ENCODE assay signal across 30 cellular contexts in genomic region chr1:114740331-114740730, GRCh38. TPM values are rescaled to one million over a fixed set of nuclear protein-coding genes. Genes with fewer than 3 reads are reported as not detected.
DNase-seq lines count a peak whose midpoint lies in the region; ATAC-seq, FAIRE-seq and TF ChIP-seq lines count a peak whose summit lies in the region.
"Had no signal": no experiment of that assay in that cellular context is flagged by ENCODE, and none has a peak within 500 bp of the region (broad histone marks: within the 10 kb centered on the region; RNA-seq: fewer than 3 reads in every experiment).

No MANE protein-coding gene starts in this region.

- H3K36me3 Mint-ChIP-seq in WTC11, result peaks cover 66% of the 10 kb centered on the region

- intact Hi-C loops in HepG2 (cut with micrococcal nuclease; ENCODE audit: unreplicated experiment) (no loop called here), right lobe of liver (cut with DNase I) (no loop called here), psoas muscle (cut with DNase I) (loop anchor here in 1 of 2 donors (5.0 kb wide), 1 partner anchor 33 kb away; no protein-coding TSS in a partner anchor), transverse colon (cut with DNase I; ENCODE audit: low total_unique reads) (no loop called here)

- H3K4me2 ChIP-seq in HepG2 (ENCODE audit: low read depth, low read length) (no peak overlapping the region), MM.1S (ENCODE audit: low read depth, low read length) (no peak overlapping the region)
- H3K4me2 ChIP-seq: BLaER1 treated with 17β-estradiol and CSF1 and Interleukin-3, amounts not matched to agents 10 nM and 100 nM had no signal

- no peak for DNase-seq in HepG2 (ENCODE audit: low spot score)
- DNase-seq in right lobe of liver, result no peak
- DNase-seq in WTC11 (ENCODE audit: low spot score), result no peak
- DNase-seq in psoas muscle, result no peak
- DNase-seq in MM.1S, result no peak
- DNase-seq in transverse colon, result no peak
- DNase-seq in middle frontal gyrus (ENCODE audit: extremely low spot score, low spot score), result no peak
- DNase-seq: AML-193; CD4-positive, alpha-beta T cell; COR-L47; DMS53; GOT3; Kasumi-1; NCI-H1105 treated with DMSO at 0.1 percent for 48 hours; NCI-H146; NCI-H1930; NCI-H446; NCI-H524 treated with DMSO at 0.1 percent for 48 hours; NCI-H774; NK-92 treated with Interleukin-12 subunit alpha and Interleukin-12 subunit beta, amount 100 ng/mL, for 24 hours; PC-3; SJCRH30 had no signal

- POLR2A ChIA-PET in HepG2 (lab: Yijun Ruan, JAX), result no interaction called here
- POLR2A ChIA-PET in WTC11 (lab: Charles Lee), result no interaction called here

- peaks cover 19% of the 10 kb centered on the region for H4K20me1 ChIP-seq in HepG2 (ENCODE audit: insufficient read depth, low read length)
- H4K20me1 ChIP-seq in MM.1S (ENCODE audit: insufficient read depth, low read length), result no peaks in the 10 kb centered on the region

- FAIRE-seq in HepG2 (lab: Jason Lieb, UNC), result no peak
- FAIRE-seq: A204.1 had no signal

- no peaks in the 10 kb centered on the region for H3K9me2 ChIP-seq in MM.1S (replicated peaks; ENCODE audit: insufficient read depth, low read length)

- H3K27me3 Mint-ChIP-seq in WTC11 (ENCODE audit: low read depth), result no peaks in the 10 kb centered on the region
- H3K27me3 Mint-ChIP-seq: CD4-positive, alpha-beta T cell had no signal

- H3K9me3 Mint-ChIP-seq in WTC11, result no peaks in the 10 kb centered on the region
- H3K9me3 Mint-ChIP-seq: CD4-positive, alpha-beta T cell had no signal

- TF ChIP-seq EP300 in HepG2 (IDR thresholded peaks at IDR 0.05; ENCODE audit: low read depth in 2 of 2, low read length in 2 of 2) (no peak), HepG2 (CRISPR knock-in tag; IDR thresholded peaks at IDR 0.05; ENCODE audit: borderline replicate concordance) (no peak), transverse colon (IDR thresholded peaks at IDR 0.05; ENCODE audit: low read depth) (no peak)

- H3K4me1 Mint-ChIP-seq in WTC11, result 0 out of 2 replicates have a peak, but pooled peaks cover 4% of the 10 kb centered on the region

- H3K27me3 ChIP-seq in HepG2 (ENCODE audit: control insufficient read depth in 1 of 2, insufficient read depth in 2 of 2, low read length in 2 of 2) (no peaks in the 10 kb centered on the region; a peak in 1 of 5 replicates), right lobe of liver (no peaks in the 10 kb centered on the region), psoas muscle (ENCODE audit: insufficient read depth in 3 of 3, low read length in 2 of 3) (no peaks in the 10 kb centered on the region), MM.1S (replicated peaks; ENCODE audit: insufficient read depth, low read length) (no peaks in the 10 kb centered on the region), transverse colon (no peaks in the 10 kb centered on the region)
- H3K27me3 ChIP-seq: BLaER1 treated with 17β-estradiol and CSF1 and Interleukin-3, amounts not matched to agents 10 nM and 100 nM; SJCRH30 had no signal

- H3K79me2 ChIP-seq in HepG2 (ENCODE audit: insufficient read depth, low read length) (peaks cover 78% of the 10 kb centered on the region), MM.1S (ENCODE audit: low read length) (peaks cover 75% of the 10 kb centered on the region)

- no TSS peak for BruUV-seq in HepG2 (replicated peaks; lab: Mats Ljungman, UMichigan)

- CTCF ChIA-PET in HepG2 (lab: Yijun Ruan, JAX; ENCODE audit: low intra/inter-chr PET ratio, low total read pairs) (no interaction called here), WTC11 (lab: Charles Lee) (no interaction called here)

- WGBS in HepG2 (ENCODE audit: low lambda C conversion rate), result 98% methylated on average over 1 of the region's 1 CpG
- 80% methylated on average over 1 of the region's 1 CpG for WGBS in right lobe of liver (ENCODE audit: insufficient coverage, low coverage, low lambda C conversion rate, missing lambda C conversion rate)
- WGBS in psoas muscle, 3 donors, result 71 to 90% (median 81%) methylated on average over 1 of the region's 1 CpG
- whole genome bisulfite sequencing in transverse colon (ENCODE audit: low coverage in 1 of 2), 2 donors, result 86 to 89% methylated on average over 1 of the region's 1 CpG

- 0 out of 2 replicates have a peak overlapping the region, but pooled peaks have one; percentile 4 for H3K27ac Mint-ChIP-seq in WTC11

- ATAC-seq in HepG2, result no peak
- no peak for ATAC-seq in right lobe of liver
- no peak for ATAC-seq in WTC11
- no peak for ATAC-seq in psoas muscle
- ATAC-seq: PC-3, Right ventricle myocardium inferior had no signal

- H2AFZ ChIP-seq in HepG2 (ENCODE audit: low read length) (no peak overlapping the region), MM.1S (ENCODE audit: low read length) (no peak overlapping the region)

- no peak overlapping the region for H3K4me3 Mint-ChIP-seq in WTC11
- H3K4me3 Mint-ChIP-seq: CD4-positive, alpha-beta T cell had no signal

- TF ChIP-seq RAD21 in HepG2 (CRISPR knock-in tag; IDR thresholded peaks at IDR 0.05), result no peak

- peaks cover 20% of the 10 kb centered on the region for H3K4me1 ChIP-seq in HepG2 (ENCODE audit: insufficient read depth, low read length)
- H3K4me1 ChIP-seq in right lobe of liver, result no peaks in the 10 kb centered on the region
- peaks cover 88% of the 10 kb centered on the region for H3K4me1 ChIP-seq in psoas muscle
- no peaks in the 10 kb centered on the region for H3K4me1 ChIP-seq in MM.1S (ENCODE audit: low read length)
- H3K4me1 ChIP-seq in transverse colon, result peaks cover 0 to 20% (median 1%) of the 10 kb centered on the region in 4 donors
- H3K4me1 ChIP-seq: HAP-1, SJCRH30 had no signal

- H3K9ac ChIP-seq in HepG2 (ENCODE audit: insufficient read depth, low read depth, low read length), result no peak overlapping the region
- H3K9ac ChIP-seq in MM.1S (ENCODE audit: low read length), result no peak overlapping the region
- H3K9ac ChIP-seq: BLaER1 treated with 17β-estradiol and CSF1 and Interleukin-3, amounts not matched to agents 10 nM and 100 nM had no signal

- H3K9me3 ChIP-seq in HepG2 (ENCODE audit: low read length) (no peaks in the 10 kb centered on the region), right lobe of liver (no peaks in the 10 kb centered on the region), psoas muscle (no peaks in the 10 kb centered on the region), MM.1S (replicated peaks; ENCODE audit: insufficient read depth, low read length) (no peaks in the 10 kb centered on the region), transverse colon (no peaks in the 10 kb centered on the region)
- H3K9me3 ChIP-seq: BLaER1 treated with 17β-estradiol and CSF1 and Interleukin-3, amounts not matched to agents 10 nM and 100 nM; HAP-1; SJCRH30 had no signal

- no peak for TF ChIP-seq CTCF in HepG2 (CRISPR knock-in tag; IDR thresholded peaks at IDR 0.05)
- TF ChIP-seq CTCF in right lobe of liver (IDR thresholded peaks at IDR 0.05), result no peak
- TF ChIP-seq CTCF in WTC11 (IDR thresholded peaks at IDR 0.05), result no peak
- no peak for TF ChIP-seq CTCF in psoas muscle (IDR thresholded peaks at IDR 0.05)
- no peak for TF ChIP-seq CTCF in MM.1S (IDR thresholded peaks at IDR 0.05; ENCODE audit: low read length)
- TF ChIP-seq CTCF in transverse colon (IDR thresholded peaks at IDR 0.05), result no peak

- in situ Hi-C loops in HepG2 (cut with HindIII; ENCODE audit: extremely low pct_ligation_motif_present, low pct_unique_long_range_greater_than_20kb) (no loop called here), transverse colon (cut with MboI; ENCODE audit: low pct_ligation_motif_present in 1 of 4, low pct_unique_long_range_greater_than_20kb in 1 of 4, low sequenced_read_pairs in 3 of 4) (no loop called here)

- H3K4me3 ChIP-seq in HepG2 (replicated peaks in 1 of 3; ENCODE audit: insufficient read depth in 1 of 3, low read depth in 2 of 3, low read length in 3 of 3) (no peak overlapping the region), right lobe of liver (no peak overlapping the region), psoas muscle (no peak overlapping the region), MM.1S (ENCODE audit: low read length) (no peak overlapping the region), transverse colon (no peak overlapping the region)
- H3K4me3 ChIP-seq: BLaER1 treated with 17β-estradiol and CSF1 and Interleukin-3, amounts not matched to agents 10 nM and 100 nM; HAP-1; SJCRH30 had no signal

- peaks cover 17 to 70% of the 10 kb centered on the region in 2 experiments for H3K36me3 ChIP-seq in HepG2 (replicated peaks in 1 of 2; ENCODE audit: control insufficient read depth in 1 of 2, insufficient read depth in 2 of 2, low read length in 2 of 2)
- H3K36me3 ChIP-seq in right lobe of liver, result peaks cover 0 to 26% (median 22%) of the 10 kb centered on the region in 4 donors
- peaks cover 8 to 76% of the 10 kb centered on the region in 2 donors for H3K36me3 ChIP-seq in psoas muscle (ENCODE audit: insufficient read depth in 1 of 2, low read depth in 1 of 2)
- no peaks in the 10 kb centered on the region; the same call in 1 of the 2 replicates for H3K36me3 ChIP-seq in MM.1S (replicated peaks; ENCODE audit: insufficient read depth, low read length)
- H3K36me3 ChIP-seq in transverse colon, result peaks cover 0 to 45% (median 11%) of the 10 kb centered on the region in 4 donors

- H3K27ac ChIP-seq in HepG2 (ENCODE audit: extremely low read length, insufficient read depth, low read length) (no peak overlapping the region), right lobe of liver (no peak overlapping the region), psoas muscle (peak overlapping the region; percentile 100), MM.1S (ENCODE audit: low read length) (no peak overlapping the region), transverse colon (no peak overlapping the region)
- H3K27ac ChIP-seq: BLaER1 treated with 17β-estradiol and CSF1 and Interleukin-3, amounts not matched to agents 10 nM and 100 nM; SJCRH30 had no signal

- H3F3A ChIP-seq in MM.1S (ENCODE audit: insufficient read depth, low read length), result no peaks in the 10 kb centered on the region

- TF ChIP-seq POLR2A in HepG2 (IDR thresholded peaks at IDR 0.05; ENCODE audit: insufficient read depth in 1 of 2, low read depth in 2 of 2, low read length in 2 of 2), result no peak
- no peak for TF ChIP-seq POLR2A in right lobe of liver (IDR thresholded peaks at IDR 0.05)
- no peak for TF ChIP-seq POLR2A in transverse colon (IDR thresholded peaks at IDR 0.05)

RNA-seq across cellular contexts. Expression of gene CSDE1, which starts 17.5 kb away (rescaled TPM):
- total RNA-seq in HepG2 (2016; rRNA removed; fragmentation: Illumina TruSeq; extraction: Trizol) (313 and 582 TPM in 2 replicates), right lobe of liver (100 to 1,000 TPM; 195 to 585 (median 269) TPM), WTC11 (2021) (587 to 595 TPM (median 591 TPM) in 3 replicates), psoas muscle (1,000 to 10,000 TPM; 1,331 to 1,888 (median 1,427) TPM), transverse colon (1,000 to 10,000 TPM in 1 of 4 donors, 100 to 1,000 TPM in 3; 264 to 1,040 (median 739) TPM)
- 97.9 and 113 TPM in 2 replicates for total RNA-seq in HepG2 (2016; cell fraction: cytosol; rRNA removed; fragmentation: Illumina TruSeq; extraction: Trizol; ENCODE audit: low read depth)
- 314 and 565 TPM in 2 replicates for total RNA-seq in HepG2 (2016; cell fraction: insoluble cytoplasmic fraction; rRNA removed; fragmentation: Illumina TruSeq; extraction: Trizol)
- 270 and 306 TPM in 2 replicates for total RNA-seq in HepG2 (2016; cell fraction: membrane; rRNA removed; fragmentation: Illumina TruSeq; extraction: Trizol)
- total RNA-seq in HepG2 (2016; cell fraction: nucleus; rRNA removed; fragmentation: Illumina TruSeq; extraction: Trizol), result 236 and 265 TPM in 2 replicates
- polyA plus RNA-seq in HepG2 (2011; rRNA removed) (115 and 150 TPM in 2 replicates), psoas muscle (1,000 to 10,000 TPM in 1 of 3 donors, 100 to 1,000 TPM in 2; 305 to 1,390 (median 578) TPM)
- 130 and 182 TPM in 2 replicates for polyA plus RNA-seq in HepG2 (2011; cell fraction: cytosol; rRNA removed)
- polyA plus RNA-seq in HepG2 (2011; cell fraction: nucleus; rRNA removed), result 88.2 and 91.1 TPM in 2 replicates
- 455 and 466 TPM in 2 replicates for polyA plus RNA-seq in HepG2 (2012)
- polyA plus RNA-seq in HepG2 (2016; cell fraction: cytosol; fragmentation: Illumina TruSeq; extraction: Trizol; ENCODE audit: low read depth), result 72.4 and 73.9 TPM in 2 replicates
- polyA plus RNA-seq in HepG2 (2016; cell fraction: insoluble cytoplasmic fraction; fragmentation: Illumina TruSeq; extraction: Trizol; ENCODE audit: low read depth), result 382 and 405 TPM in 2 replicates
- polyA plus RNA-seq in HepG2 (2016; cell fraction: membrane; fragmentation: Illumina TruSeq; extraction: Trizol; ENCODE audit: low read depth), result 148 and 175 TPM in 2 replicates
- polyA plus RNA-seq in HepG2 (2016; cell fraction: nucleus; fragmentation: Illumina TruSeq; extraction: Trizol; ENCODE audit: insufficient read depth, low read depth), result 211 and 222 TPM in 2 replicates
- 174 and 286 TPM in 2 replicates for polyA minus RNA-seq in HepG2 (2011; rRNA and poly(A)+ RNA removed; ENCODE audit: low replicate concordance)
- 263 and 264 TPM in 2 replicates for polyA minus RNA-seq in HepG2 (2011; cell fraction: cytosol; rRNA and poly(A)+ RNA removed)
- 272 and 276 TPM in 2 replicates for polyA minus RNA-seq in HepG2 (2011; cell fraction: nucleus; rRNA and poly(A)+ RNA removed)

RNA-seq across cellular contexts. Expression of gene NRAS, which starts 23.8 kb away (rescaled TPM):
- total RNA-seq in HepG2 (2016; rRNA removed; fragmentation: Illumina TruSeq; extraction: Trizol) (58.8 and 96.2 TPM in 2 replicates), right lobe of liver (10 to 100 TPM; 10.4 to 24.5 (median 16.3) TPM), WTC11 (2021) (53.5 to 63.4 TPM (median 59.0 TPM) in 3 replicates), psoas muscle (1 to 10 TPM; 3.6 to 6.6 (median 5.9) TPM), transverse colon (10 to 100 TPM; 14.5 to 56.3 (median 44.6) TPM)
- total RNA-seq in HepG2 (2016; cell fraction: cytosol; rRNA removed; fragmentation: Illumina TruSeq; extraction: Trizol; ENCODE audit: low read depth), result 8.6 and 9.7 TPM in 2 replicates
- 58.1 and 100 TPM in 2 replicates for total RNA-seq in HepG2 (2016; cell fraction: insoluble cytoplasmic fraction; rRNA removed; fragmentation: Illumina TruSeq; extraction: Trizol)
- total RNA-seq in HepG2 (2016; cell fraction: membrane; rRNA removed; fragmentation: Illumina TruSeq; extraction: Trizol), result 44.9 and 45.2 TPM in 2 replicates
- 26.3 and 29.5 TPM in 2 replicates for total RNA-seq in HepG2 (2016; cell fraction: nucleus; rRNA removed; fragmentation: Illumina TruSeq; extraction: Trizol)
- polyA plus RNA-seq in HepG2 (2011; rRNA removed) (26.9 and 38.6 TPM in 2 replicates), psoas muscle (10 to 100 TPM in 1 of 3 donors, 1 to 10 TPM in 2; 4.3 to 15.8 (median 5.0) TPM)
- 16.4 and 26.5 TPM in 2 replicates for polyA plus RNA-seq in HepG2 (2011; cell fraction: cytosol; rRNA removed)
- 5.8 and 7.9 TPM in 2 replicates for polyA plus RNA-seq in HepG2 (2011; cell fraction: nucleus; rRNA removed)
- polyA plus RNA-seq in HepG2 (2012), result 27.6 and 33.3 TPM in 2 replicates
- polyA plus RNA-seq in HepG2 (2016; cell fraction: cytosol; fragmentation: Illumina TruSeq; extraction: Trizol; ENCODE audit: low read depth), result 7.5 and 9.2 TPM in 2 replicates
- polyA plus RNA-seq in HepG2 (2016; cell fraction: insoluble cytoplasmic fraction; fragmentation: Illumina TruSeq; extraction: Trizol; ENCODE audit: low read depth), result 91.0 and 103 TPM in 2 replicates
- 30.3 and 31.9 TPM in 2 replicates for polyA plus RNA-seq in HepG2 (2016; cell fraction: membrane; fragmentation: Illumina TruSeq; extraction: Trizol; ENCODE audit: low read depth)
- 33.7 and 34.2 TPM in 2 replicates for polyA plus RNA-seq in HepG2 (2016; cell fraction: nucleus; fragmentation: Illumina TruSeq; extraction: Trizol; ENCODE audit: insufficient read depth, low read depth)
- polyA minus RNA-seq in HepG2 (2011; rRNA and poly(A)+ RNA removed; ENCODE audit: low replicate concordance), result 19.6 and 37.8 TPM in 2 replicates
- polyA minus RNA-seq in HepG2 (2011; cell fraction: cytosol; rRNA and poly(A)+ RNA removed), result 37.4 and 37.5 TPM in 2 replicates
- polyA minus RNA-seq in HepG2 (2011; cell fraction: nucleus; rRNA and poly(A)+ RNA removed), result 24.2 and 29.1 TPM in 2 replicates

RNA-seq across cellular contexts. Expression of gene SIKE1, which starts 40.2 kb away (rescaled TPM):
- 58.4 and 97.5 TPM in 2 replicates for total RNA-seq in HepG2 (2016; rRNA removed; fragmentation: Illumina TruSeq; extraction: Trizol)
- 19.0 and 28.0 TPM in 2 replicates for total RNA-seq in HepG2 (2016; cell fraction: cytosol; rRNA removed; fragmentation: Illumina TruSeq; extraction: Trizol; ENCODE audit: low read depth)
- 53.5 and 88.0 TPM in 2 replicates for total RNA-seq in HepG2 (2016; cell fraction: insoluble cytoplasmic fraction; rRNA removed; fragmentation: Illumina TruSeq; extraction: Trizol)
- 42.0 and 48.0 TPM in 2 replicates for total RNA-seq in HepG2 (2016; cell fraction: membrane; rRNA removed; fragmentation: Illumina TruSeq; extraction: Trizol)
- 30.4 and 38.9 TPM in 2 replicates for total RNA-seq in HepG2 (2016; cell fraction: nucleus; rRNA removed; fragmentation: Illumina TruSeq; extraction: Trizol)
- polyA plus RNA-seq in HepG2 (2011; rRNA removed), result 33.5 and 36.5 TPM in 2 replicates
- polyA plus RNA-seq in HepG2 (2011; cell fraction: cytosol; rRNA removed), result 28.5 and 33.7 TPM in 2 replicates
- 19.4 and 21.6 TPM in 2 replicates for polyA plus RNA-seq in HepG2 (2011; cell fraction: nucleus; rRNA removed)
- 33.5 and 38.3 TPM in 2 replicates for polyA plus RNA-seq in HepG2 (2012)
- polyA plus RNA-seq in HepG2 (2016; cell fraction: cytosol; fragmentation: Illumina TruSeq; extraction: Trizol; ENCODE audit: low read depth), result 21.0 and 30.9 TPM in 2 replicates
- 48.0 and 55.9 TPM in 2 replicates for polyA plus RNA-seq in HepG2 (2016; cell fraction: insoluble cytoplasmic fraction; fragmentation: Illumina TruSeq; extraction: Trizol; ENCODE audit: low read depth)
- 16.2 and 22.6 TPM in 2 replicates for polyA plus RNA-seq in HepG2 (2016; cell fraction: membrane; fragmentation: Illumina TruSeq; extraction: Trizol; ENCODE audit: low read depth)
- polyA plus RNA-seq in HepG2 (2016; cell fraction: nucleus; fragmentation: Illumina TruSeq; extraction: Trizol; ENCODE audit: insufficient read depth, low read depth), result 30.6 and 34.2 TPM in 2 replicates
- 32.6 and 42.5 TPM in 2 replicates for polyA minus RNA-seq in HepG2 (2011; rRNA and poly(A)+ RNA removed; ENCODE audit: low replicate concordance)
- 32.5 and 34.0 TPM in 2 replicates for polyA minus RNA-seq in HepG2 (2011; cell fraction: cytosol; rRNA and poly(A)+ RNA removed)
- polyA minus RNA-seq in HepG2 (2011; cell fraction: nucleus; rRNA and poly(A)+ RNA removed), result 44.3 and 53.9 TPM in 2 replicates
- total RNA-seq in right lobe of liver, result 10 to 100 TPM; 17.5 to 74.0 (median 21.8) TPM
- total RNA-seq in WTC11 (2021), result 65.2 to 75.2 TPM (median 68.7 TPM) in 3 replicates
- total RNA-seq in psoas muscle, result 10 to 100 TPM; 29.8 to 40.0 (median 34.7) TPM
- 10 to 100 TPM; 30.4 to 53.2 (median 35.2) TPM for polyA plus RNA-seq in psoas muscle
- total RNA-seq in transverse colon, result 10 to 100 TPM; 20.9 to 44.5 (median 35.3) TPM

RNA-seq across cellular contexts. Expression of gene AMPD1, which starts 45.0 kb away (rescaled TPM):
- total RNA-seq in HepG2 (2016; rRNA removed; fragmentation: Illumina TruSeq; extraction: Trizol) (not detected in 2 replicates), right lobe of liver (under 1 TPM in 3 of 6 experiments, not detected in 3; 0.12 to 0.19 (median 0.13) TPM), WTC11 (2021) (not detected in 3 replicates), psoas muscle (100 to 1,000 TPM in 2 of 4 donors, 10 to 100 TPM in 2; 73.4 to 289 (median 155) TPM), transverse colon (1 to 10 TPM in 2 of 4 donors, under 1 TPM in 1, not detected in 1; 0.82 to 3.2 (median 1.9) TPM)
- not detected in 2 replicates for total RNA-seq in HepG2 (2016; cell fraction: cytosol; rRNA removed; fragmentation: Illumina TruSeq; extraction: Trizol; ENCODE audit: low read depth)
- not detected in 2 replicates for total RNA-seq in HepG2 (2016; cell fraction: insoluble cytoplasmic fraction; rRNA removed; fragmentation: Illumina TruSeq; extraction: Trizol)
- not detected in 2 replicates for total RNA-seq in HepG2 (2016; cell fraction: membrane; rRNA removed; fragmentation: Illumina TruSeq; extraction: Trizol)
- total RNA-seq in HepG2 (2016; cell fraction: nucleus; rRNA removed; fragmentation: Illumina TruSeq; extraction: Trizol), result not detected in 2 replicates
- polyA plus RNA-seq in HepG2 (2011; rRNA removed) (not detected in 2 replicates), psoas muscle (100 to 1,000 TPM in 2 of 3 donors, 1 to 10 TPM in 1; 4.8 to 174 (median 129) TPM)
- not detected in 2 replicates for polyA plus RNA-seq in HepG2 (2011; cell fraction: cytosol; rRNA removed)
- polyA plus RNA-seq in HepG2 (2011; cell fraction: nucleus; rRNA removed), result not detected in 2 replicates
- not detected in 2 replicates for polyA plus RNA-seq in HepG2 (2012)
- not detected in 2 replicates for polyA plus RNA-seq in HepG2 (2016; cell fraction: cytosol; fragmentation: Illumina TruSeq; extraction: Trizol; ENCODE audit: low read depth)
- polyA plus RNA-seq in HepG2 (2016; cell fraction: insoluble cytoplasmic fraction; fragmentation: Illumina TruSeq; extraction: Trizol; ENCODE audit: low read depth), result not detected in 2 replicates
- not detected in 2 replicates for polyA plus RNA-seq in HepG2 (2016; cell fraction: membrane; fragmentation: Illumina TruSeq; extraction: Trizol; ENCODE audit: low read depth)
- not detected in 2 replicates for polyA plus RNA-seq in HepG2 (2016; cell fraction: nucleus; fragmentation: Illumina TruSeq; extraction: Trizol; ENCODE audit: insufficient read depth, low read depth)
- polyA minus RNA-seq in HepG2 (2011; rRNA and poly(A)+ RNA removed; ENCODE audit: low replicate concordance), result 0.33 TPM in 1 of 2 replicates, not detected in the other
- not detected in 2 replicates for polyA minus RNA-seq in HepG2 (2011; cell fraction: cytosol; rRNA and poly(A)+ RNA removed)
- not detected in 2 replicates for polyA minus RNA-seq in HepG2 (2011; cell fraction: nucleus; rRNA and poly(A)+ RNA removed)
- total RNA-seq: CD4-positive, alpha-beta T cell; Daoy; G401; MCF 10A; PC-3; Right ventricle myocardium inferior; RPMI7951; SJCRH30 had no signal
